In the genomic region with DNA sequence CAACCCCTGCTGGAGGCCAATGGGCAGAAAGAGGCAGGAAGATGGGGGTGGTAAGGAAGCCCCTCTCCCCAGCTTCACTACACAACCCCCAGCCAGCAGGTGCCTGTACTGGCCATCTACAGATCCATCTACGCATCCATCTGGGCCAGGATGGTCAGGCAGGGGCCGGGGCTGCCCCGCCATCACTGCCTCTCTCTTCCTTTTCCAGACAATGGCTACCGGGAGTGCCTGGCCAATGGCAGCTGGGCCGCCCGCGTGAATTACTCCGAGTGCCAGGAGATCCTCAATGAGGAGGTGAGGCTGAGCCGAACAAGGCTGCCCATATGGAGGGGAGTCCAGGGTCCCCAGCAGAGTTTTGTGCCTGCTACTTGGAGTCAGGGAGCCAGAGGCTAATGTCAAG, we compare ENCODE assay signal across 9 cellular contexts. TPM values are rescaled to one million over a fixed set of nuclear protein-coding genes. Genes with fewer than 3 reads are reported as not detected.
"Had no signal": no experiment of that assay in that cellular context is flagged by ENCODE, and none has a peak within 500 bp of the region (broad histone marks: within the 10 kb centered on the region; RNA-seq: fewer than 3 reads in every experiment).

No MANE protein-coding gene starts in this region.

- H3K4me3 Mint-ChIP-seq: IgD-negative memory B cell had no signal

- H3K9me3 Mint-ChIP-seq: IgD-negative memory B cell had no signal

- ATAC-seq: HepG2, K562 had no signal

- H3K27ac ChIP-seq: HL-60 had no signal

- H3K27me3 Mint-ChIP-seq: IgD-negative memory B cell had no signal

- H3K4me1 Mint-ChIP-seq: IgD-negative memory B cell had no signal

- H3K4me3 ChIP-seq: K562 had no signal

- DNase-seq: IMR-90, KBM-7, KG1 had no signal

- H3K27ac Mint-ChIP-seq: IgD-negative memory B cell had no signal

RNA-seq across cellular contexts. Expression of a gene that starts 23.5 kb away (rescaled TPM):
- total RNA-seq: HepG2, HT-29, HT1080, IMR-90, K562 had no signal
- polyA plus RNA-seq: HepG2, IgD-negative memory B cell, IMR-90, K562 had no signal

RNA-seq across cellular contexts. Expression of a gene that starts 37.0 kb away (rescaled TPM):
- total RNA-seq: HepG2, HT-29, HT1080, IMR-90, K562 had no signal
- polyA plus RNA-seq: HepG2, IgD-negative memory B cell, IMR-90 had no signal
